Comparison of ENCODE assay signal across 1 cellular context in genomic region chr1:159076753-159077656, GRCh38.
TF ChIP-seq lines count a peak whose summit lies in the region.

TSS of gene AIM2 (minus strand) at chr1:159076766. CDS start at chr1:159073499, 3,267 bp downstream.

TF ChIP-seq in K562, 482 proteins besides CTCF, POLR2A, EP300 and RAD21 (continued from another document and continues in another):
- TF ChIP-seq ZNF318 (IDR thresholded peaks at IDR 0.05; ENCODE audit: borderline replicate concordance in 1 of 2, low read depth in 1 of 2) = peak; percentile 27 to 54; a peak in 2 of 4 replicates
- TF ChIP-seq GMEB1 (CRISPR knock-in tag; IDR thresholded peaks at IDR 0.05) = peak; percentile 13; the same call in 1 of the 2 replicates
- 0 out of 2 replicates have a peak, but pooled peaks have one; percentile 38 for TF ChIP-seq IRF9 (tag; IDR thresholded peaks at IDR 0.05)
- TF ChIP-seq POLR2H (tag; IDR thresholded peaks at IDR 0.05; ENCODE audit: low read depth) = peak; percentile 86
- peak; percentile 39 for TF ChIP-seq BRD9 (IDR thresholded peaks at IDR 0.05; ENCODE audit: low read depth, partially characterized antibody)
- TF ChIP-seq CTBP1 (IDR thresholded peaks at IDR 0.05; ENCODE audit: borderline replicate concordance) = no peak; the same call in 1 of the 2 replicates
- TF ChIP-seq E2F3 (CRISPR knock-in tag; IDR thresholded peaks at IDR 0.05) = no peak
- peak; percentile 25 for TF ChIP-seq PRDM10 (IDR thresholded peaks at IDR 0.05; ENCODE audit: partially characterized antibody)
- no peak for TF ChIP-seq ILF3 (IDR thresholded peaks at IDR 0.05; ENCODE audit: borderline replicate concordance)
- no peak for TF ChIP-seq E2F1 (CRISPR knock-in tag; IDR thresholded peaks at IDR 0.05)
- TF ChIP-seq MLX (CRISPR knock-in tag; conservative IDR thresholded peaks at IDR 0.05) = no peak
- no peak for TF ChIP-seq ZNF695 (CRISPR knock-in tag; IDR thresholded peaks at IDR 0.05)
- TF ChIP-seq MBD1 (CRISPR knock-in tag; IDR thresholded peaks at IDR 0.05) = no peak
- TF ChIP-seq FOXK2 (conservative IDR thresholded peaks at IDR 0.05 in 1 of 2, IDR thresholded peaks at IDR 0.05 in 1 of 2; ENCODE audit: low read depth in 2 of 2) = peak; percentile 71 to 78
- no peak for TF ChIP-seq ATF6 (CRISPR knock-in tag; IDR thresholded peaks at IDR 0.05)
- TF ChIP-seq ZNF740 (CRISPR knock-in tag; IDR thresholded peaks at IDR 0.05) = no peak
- 0 out of 4 replicates have a peak, but pooled peaks of 1 of the 2 experiments have one; percentile 62 for TF ChIP-seq ZNF740 (tag; IDR thresholded peaks at IDR 0.05)
- peak; percentile 94 for TF ChIP-seq HDAC2 (IDR thresholded peaks at IDR 0.05)
- TF ChIP-seq ZFP36 (IDR thresholded peaks at IDR 0.05; ENCODE audit: low read depth, low read length, partially characterized antibody) = peak; percentile 79
- no peak; the same call in 1 of the 2 replicates for TF ChIP-seq PKNOX1 (IDR thresholded peaks at IDR 0.05)
- peak in 1 of 2 experiments; percentile 89; a peak in 2 of 4 replicates for TF ChIP-seq MLLT1 (IDR thresholded peaks at IDR 0.05)
- no peak for TF ChIP-seq RBM17 (IDR thresholded peaks at IDR 0.05; ENCODE audit: borderline replicate concordance, low read depth, low read length)
- no peak for TF ChIP-seq ZSCAN29 (IDR thresholded peaks at IDR 0.05)
- TF ChIP-seq BACH1 (tag; IDR thresholded peaks at IDR 0.05) = peak; percentile 85; the same call in 1 of the 2 replicates
- peak; percentile 19; the same call in 1 of the 2 replicates for TF ChIP-seq NR2F6 (CRISPR knock-in tag; IDR thresholded peaks at IDR 0.05)
- peak; percentile 86 for TF ChIP-seq SP1 (CRISPR knock-in tag; IDR thresholded peaks at IDR 0.05)
- TF ChIP-seq SRSF1 (IDR thresholded peaks at IDR 0.05; ENCODE audit: low read depth, low read length) = no peak
- TF ChIP-seq C11orf30 (IDR thresholded peaks at IDR 0.05; ENCODE audit: low read depth) = peak; percentile 68
